ENCODE assay signal across 16 cellular contexts in the genomic region with DNA sequence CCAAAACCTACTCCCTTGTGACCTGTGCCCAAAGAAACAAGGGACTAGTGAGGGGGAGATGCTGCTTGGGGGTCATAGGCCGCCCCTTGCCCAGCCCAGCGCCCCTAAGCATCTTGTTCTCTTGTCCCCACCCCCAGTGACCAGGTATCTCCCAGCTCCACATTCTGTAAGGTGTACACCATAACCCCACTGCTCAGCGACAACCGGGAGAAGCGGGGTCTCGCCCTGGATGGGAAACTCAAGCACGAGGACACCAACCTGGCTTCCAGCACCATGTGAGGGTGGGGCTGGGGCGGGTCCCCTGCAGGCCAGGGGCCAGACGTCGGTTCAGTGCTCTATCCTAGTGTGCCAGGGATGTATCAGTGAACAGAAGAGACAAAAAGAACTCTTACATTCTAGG. TPM values are rescaled to one million over a fixed set of nuclear protein-coding genes. Genes with fewer than 3 reads are reported as not detected.
DNase-seq lines count a peak whose midpoint lies in the region; ATAC-seq and TF ChIP-seq lines count a peak whose summit lies in the region.
"Had no signal": no experiment of that assay in that cellular context is flagged by ENCODE, and none has a peak within 500 bp of the region (broad histone marks: within the 10 kb centered on the region; RNA-seq: fewer than 3 reads in every experiment).

No MANE protein-coding gene starts in this region.

- H4K20me1 ChIP-seq in BLaER1: no peaks in the 10 kb centered on the region

- TF ChIP-seq CTCF in nephron (IDR thresholded peaks at IDR 0.05; ENCODE audit: unreplicated experiment in 3 of 3): no peak

- peak overlapping the region; percentile 60 for H3K4me2 ChIP-seq in BLaER1

- no peak for DNase-seq in activated CD4-positive, alpha-beta T cell treated with anti-CD3 and anti-CD28 coated beads, Interleukin-2, amount 10 ng/mL, durations not matched to agents 24 days and 14 days
- no peak for DNase-seq in activated CD4-positive, alpha-beta T cell treated with anti-CD3 and anti-CD28 coated beads for 48 hours
- DNase-seq in T-helper 17 cell: no peak
- no peak for DNase-seq in NOMO-1 treated with DMSO at 0.1 percent for 48 hours (lab: John Stamatoyannopoulos, UW; ENCODE audit: unreplicated experiment)
- DNase-seq in HuH-7.5 (ENCODE audit: low spot score): no peak
- DNase-seq: DMS79, HCEC 1CT, NCI-H1436, NCI-H2029 treated with DMSO at 0.1 percent for 48 hours, NCI-H510A treated with DMSO at 0.1 percent for 48 hours, SIG-M5 had no signal

- peaks cover 63% of the 10 kb centered on the region for H3K36me3 Mint-ChIP-seq in activated CD4-positive, alpha-beta T cell treated with anti-CD3 and anti-CD28 coated beads, Interleukin-2, amount 10 ng/mL, durations not matched to agents 24 days and 14 days (ENCODE audit: low read depth)
- peaks cover 4% of the 10 kb centered on the region for H3K36me3 Mint-ChIP-seq in T-helper 17 cell (ENCODE audit: low read depth)
- H3K36me3 Mint-ChIP-seq in nephron (ENCODE audit: low read depth): peaks cover 16% of the 10 kb centered on the region

- H3K4me3 Mint-ChIP-seq in activated CD4-positive, alpha-beta T cell treated with anti-CD3 and anti-CD28 coated beads, Interleukin-2, amount 10 ng/mL, durations not matched to agents 24 days and 14 days: no peak overlapping the region
- H3K4me3 Mint-ChIP-seq in T-helper 17 cell (no peak overlapping the region), nephron (no peak overlapping the region)

- H3K27me3 ChIP-seq in BLaER1: no peaks in the 10 kb centered on the region

- peak overlapping the region; percentile 8 for H3K27ac Mint-ChIP-seq in activated CD4-positive, alpha-beta T cell treated with anti-CD3 and anti-CD28 coated beads, Interleukin-2, amount 10 ng/mL, durations not matched to agents 24 days and 14 days
- H3K27ac Mint-ChIP-seq in T-helper 17 cell (peak overlapping the region; percentile 74), nephron (peak overlapping the region in 2 of 3 experiments; percentile 36 to 51)

- peaks cover 25% of the 10 kb centered on the region for H3K4me1 Mint-ChIP-seq in activated CD4-positive, alpha-beta T cell treated with anti-CD3 and anti-CD28 coated beads, Interleukin-2, amount 10 ng/mL, durations not matched to agents 24 days and 14 days
- H3K4me1 Mint-ChIP-seq in T-helper 17 cell: peaks cover 22% of the 10 kb centered on the region
- H3K4me1 Mint-ChIP-seq in nephron: peaks cover 11% of the 10 kb centered on the region

- intact Hi-C loops in activated CD4-positive, alpha-beta T cell treated with anti-CD3 and anti-CD28 coated beads, Interleukin-2, amount 10 ng/mL, durations not matched to agents 24 days and 14 days (cut with micrococcal nuclease): no loop called here

- peaks cover 64% of the 10 kb centered on the region for H3K36me3 ChIP-seq in BLaER1

- H3K9ac ChIP-seq in BLaER1: no peak overlapping the region

- H3K27ac ChIP-seq in BLaER1: no peak overlapping the region

- H3K9me3 Mint-ChIP-seq in activated CD4-positive, alpha-beta T cell treated with anti-CD3 and anti-CD28 coated beads, Interleukin-2, amount 10 ng/mL, durations not matched to agents 24 days and 14 days: no peaks in the 10 kb centered on the region
- no peaks in the 10 kb centered on the region for H3K9me3 Mint-ChIP-seq in nephron

- H3K4me1 ChIP-seq in BLaER1: peaks cover 61% of the 10 kb centered on the region

- no peak overlapping the region for H3K4me3 ChIP-seq in BLaER1
- H3K4me3 ChIP-seq: GM12878 had no signal

- ATAC-seq in T-helper 17 cell (no peak), GM21423 (IDR thresholded peaks at IDR 0.05; ENCODE audit: unreplicated experiment) (no peak)
- ATAC-seq: GM12878 had no signal

- H3K27me3 Mint-ChIP-seq in activated CD4-positive, alpha-beta T cell treated with anti-CD3 and anti-CD28 coated beads, Interleukin-2, amount 10 ng/mL, durations not matched to agents 24 days and 14 days: no peaks in the 10 kb centered on the region
- H3K27me3 Mint-ChIP-seq in T-helper 17 cell: no peaks in the 10 kb centered on the region
- no peaks in the 10 kb centered on the region for H3K27me3 Mint-ChIP-seq in nephron (ENCODE audit: low read depth)

- H3K9me3 ChIP-seq in BLaER1 (peaks cover 20% of the 10 kb centered on the region), T-helper 17 cell (ENCODE audit: control insufficient read depth, low read length, poor library complexity, severe bottlenecking) (no peaks in the 10 kb centered on the region)

RNA-seq across cellular contexts. Expression of gene ARRB2, which starts 8.7 kb away (rescaled TPM):
- 189 and 193 TPM in 2 replicates for total RNA-seq in activated CD4-positive, alpha-beta T cell treated with anti-CD3 and anti-CD28 coated beads, Interleukin-2, amount 10 ng/mL, durations not matched to agents 24 days and 14 days
- total RNA-seq in T-helper 17 cell: 100 to 1,000 TPM; 220 to 255 TPM

RNA-seq across cellular contexts. Expression of gene MED11, which starts 12.1 kb away (rescaled TPM):
- total RNA-seq in activated CD4-positive, alpha-beta T cell treated with anti-CD3 and anti-CD28 coated beads, Interleukin-2, amount 10 ng/mL, durations not matched to agents 24 days and 14 days: 19.1 and 20.4 TPM in 2 replicates
- total RNA-seq in T-helper 17 cell: 1 to 10 TPM; 5.9 to 9.3 TPM

RNA-seq across cellular contexts. Expression of gene PELP1, which starts 15.2 kb away (rescaled TPM):
- total RNA-seq in activated CD4-positive, alpha-beta T cell treated with anti-CD3 and anti-CD28 coated beads, Interleukin-2, amount 10 ng/mL, durations not matched to agents 24 days and 14 days: 140 and 141 TPM in 2 replicates
- total RNA-seq in T-helper 17 cell: 10 to 100 TPM; 38.0 to 44.9 TPM

RNA-seq across cellular contexts. Expression of gene ZMYND15, which starts 20.5 kb away (rescaled TPM):
- total RNA-seq in activated CD4-positive, alpha-beta T cell treated with anti-CD3 and anti-CD28 coated beads, Interleukin-2, amount 10 ng/mL, durations not matched to agents 24 days and 14 days: not detected in 2 replicates
- 1 to 10 TPM; 1.0 to 1.6 TPM for total RNA-seq in T-helper 17 cell
- total RNA-seq: G401 had no signal

RNA-seq across cellular contexts. Expression of gene CXCL16, which starts 20.6 kb away (rescaled TPM):
- total RNA-seq in activated CD4-positive, alpha-beta T cell treated with anti-CD3 and anti-CD28 coated beads, Interleukin-2, amount 10 ng/mL, durations not matched to agents 24 days and 14 days: 1.8 and 2.5 TPM in 2 replicates
- 10 to 100 TPM; 10.3 to 15.3 TPM for total RNA-seq in T-helper 17 cell
- total RNA-seq: G401 had no signal

Comparison
In these comparisons a context has a peak if more than half of its experiments do, and no peak if none do; other contexts are left out.
1. H3K27ac Mint-ChIP-seq: peak in every context shown above with its lines; median percentile 74 in T-helper 17 cell; 44 in nephron; 8 in activated CD4-positive, alpha-beta T cell treated with anti-CD3 and anti-CD28 coated beads, Interleukin-2, amount 10 ng/mL, durations not matched to agents 24 days and 14 days.